In genomic region chr4:169080970-169081369, GRCh38 we compare ENCODE assay signal across 9 cellular contexts.
DNase-seq lines count a peak whose midpoint lies in the region; ATAC-seq and TF ChIP-seq lines count a peak whose summit lies in the region.
"Had no signal": no experiment of that assay in that cellular context is flagged by ENCODE, and none has a peak within 500 bp of the region (broad histone marks: within the 10 kb centered on the region; RNA-seq: fewer than 3 reads in every experiment).

No MANE protein-coding gene starts in this region.

- POLR2A ChIA-PET in OCI-LY7 (lab: Charles Lee), result no interaction called here

- H3K4me3 ChIP-seq in OCI-LY7 (ENCODE audit: low read depth, low read length, poor library complexity, severe bottlenecking), result no peak overlapping the region
- no peak overlapping the region for H3K4me3 ChIP-seq in Karpas-422 (ENCODE audit: low read length)
- H3K4me3 ChIP-seq: K562 had no signal

- no peak overlapping the region for H3K4me3 Mint-ChIP-seq in stimulated activated memory B cell treated with anti-CD40 and anti-IgM and Interleukin-4, amounts not matched to agents 10 μg/mL and 1 μg/mL and 100 μg/mL, for 72 hours
- H3K4me3 Mint-ChIP-seq in activated naive CD8-positive, alpha-beta T cell treated with anti-CD3 and anti-CD28 coated beads for 36 hours, result no peak overlapping the region

- no peaks in the 10 kb centered on the region for H3K27me3 ChIP-seq in Karpas-422 (ENCODE audit: low read length)

- BruUV-seq in OCI-LY7 (replicated peaks; lab: Mats Ljungman, UMichigan), result no TSS peak

- H3K79me2 ChIP-seq in OCI-LY7 (ENCODE audit: insufficient read depth, low read depth, low read length) (no peaks in the 10 kb centered on the region), Karpas-422 (ENCODE audit: low read length) (no peaks in the 10 kb centered on the region)

- CTCF ChIA-PET in OCI-LY7 (lab: Charles Lee; ENCODE audit: unreplicated experiment), result no interaction called here

- no peak for TF ChIP-seq CTCF in OCI-LY7 (conservative IDR thresholded peaks at IDR 0.05; ENCODE audit: low read length)

- no peaks in the 10 kb centered on the region for H3K36me3 Mint-ChIP-seq in stimulated activated memory B cell treated with anti-CD40 and anti-IgM and Interleukin-4, amounts not matched to agents 10 μg/mL and 1 μg/mL and 100 μg/mL, for 72 hours
- H3K36me3 Mint-ChIP-seq in activated naive CD8-positive, alpha-beta T cell treated with anti-CD3 and anti-CD28 coated beads for 36 hours, result no peaks in the 10 kb centered on the region

- H3K9me2 ChIP-seq in OCI-LY7 (ENCODE audit: insufficient read depth, low read length) (no peaks in the 10 kb centered on the region), Karpas-422 (replicated peaks; ENCODE audit: insufficient read depth, low read length) (no peaks in the 10 kb centered on the region)

- intact Hi-C loops in OCI-LY7 (cut with micrococcal nuclease; ENCODE audit: unreplicated experiment), result no loop called here
- intact Hi-C loops in Right ventricle myocardium superior (cut with DNase I), result no loop called here

- peaks cover 22% of the 10 kb centered on the region for H3K4me1 Mint-ChIP-seq in stimulated activated memory B cell treated with anti-CD40 and anti-IgM and Interleukin-4, amounts not matched to agents 10 μg/mL and 1 μg/mL and 100 μg/mL, for 72 hours
- H3K4me1 Mint-ChIP-seq in activated naive CD8-positive, alpha-beta T cell treated with anti-CD3 and anti-CD28 coated beads for 36 hours, result peaks cover 14% of the 10 kb centered on the region

- H3K36me3 ChIP-seq in OCI-LY7 (ENCODE audit: insufficient read depth, low read length) (no peaks in the 10 kb centered on the region), Karpas-422 (ENCODE audit: insufficient read depth, low read length) (no peaks in the 10 kb centered on the region)

- H3K4me1 ChIP-seq in OCI-LY7 (ENCODE audit: insufficient read depth, low read length, poor library complexity, severe bottlenecking) (no peaks in the 10 kb centered on the region), Karpas-422 (ENCODE audit: low read length) (no peaks in the 10 kb centered on the region)

- no peaks in the 10 kb centered on the region for H3K27me3 Mint-ChIP-seq in stimulated activated memory B cell treated with anti-CD40 and anti-IgM and Interleukin-4, amounts not matched to agents 10 μg/mL and 1 μg/mL and 100 μg/mL, for 72 hours
- peaks cover 11% of the 10 kb centered on the region for H3K27me3 Mint-ChIP-seq in activated naive CD8-positive, alpha-beta T cell treated with anti-CD3 and anti-CD28 coated beads for 36 hours

- no peak overlapping the region for H3K4me2 ChIP-seq in OCI-LY7 (ENCODE audit: low read length)
- no peak overlapping the region for H3K4me2 ChIP-seq in Karpas-422 (ENCODE audit: low read depth, low read length, poor library complexity, severe bottlenecking)

- H3K9me3 ChIP-seq in OCI-LY7 (ENCODE audit: low read length) (no peaks in the 10 kb centered on the region), Karpas-422 (ENCODE audit: low read length) (no peaks in the 10 kb centered on the region)

- H2AFZ ChIP-seq in OCI-LY7 (ENCODE audit: low read length) (no peak overlapping the region), Karpas-422 (ENCODE audit: low read length) (no peak overlapping the region)

- H4K20me1 ChIP-seq in OCI-LY7 (ENCODE audit: insufficient read depth, low read length) (no peaks in the 10 kb centered on the region), Karpas-422 (ENCODE audit: insufficient read depth, low read depth, low read length) (no peaks in the 10 kb centered on the region)

- ATAC-seq in GM19395 (IDR thresholded peaks at IDR 0.05; ENCODE audit: unreplicated experiment), result peak; percentile 3
- peak; percentile 85 for ATAC-seq in Right ventricle myocardium superior (ENCODE audit: poor library complexity)
- no peak for ATAC-seq in stimulated activated memory B cell treated with anti-CD40 and anti-IgM and Interleukin-4, amounts not matched to agents 10 μg/mL and 1 μg/mL and 100 μg/mL, for 72 hours

- H3K27ac Mint-ChIP-seq in stimulated activated memory B cell treated with anti-CD40 and anti-IgM and Interleukin-4, amounts not matched to agents 10 μg/mL and 1 μg/mL and 100 μg/mL, for 72 hours, result peak overlapping the region; percentile 54
- H3K27ac Mint-ChIP-seq in activated naive CD8-positive, alpha-beta T cell treated with anti-CD3 and anti-CD28 coated beads for 36 hours, result no peak overlapping the region

- H3K9me3 Mint-ChIP-seq in stimulated activated memory B cell treated with anti-CD40 and anti-IgM and Interleukin-4, amounts not matched to agents 10 μg/mL and 1 μg/mL and 100 μg/mL, for 72 hours, result no peaks in the 10 kb centered on the region
- H3K9me3 Mint-ChIP-seq in activated naive CD8-positive, alpha-beta T cell treated with anti-CD3 and anti-CD28 coated beads for 36 hours, result no peaks in the 10 kb centered on the region

- peak; percentile 1 for DNase-seq in OCI-LY7 (ENCODE audit: low spot score)
- no peak for DNase-seq in Right ventricle myocardium superior
- no peak for DNase-seq in GF-D8 (lab: John Stamatoyannopoulos, UW)
- no peak for DNase-seq in epidermal melanocyte (ENCODE audit: insufficient read length, low spot score)
- DNase-seq in Karpas-422, result no peak
- DNase-seq in activated naive CD8-positive, alpha-beta T cell treated with anti-CD3 and anti-CD28 coated beads for 36 hours, result no peak

- H3K27ac ChIP-seq in OCI-LY7 (ENCODE audit: low read depth, low read length, poor library complexity, severe bottlenecking), result no peak overlapping the region
- H3K27ac ChIP-seq in Karpas-422 (ENCODE audit: low read length), result no peak overlapping the region

- H3K9ac ChIP-seq in Karpas-422 (ENCODE audit: low read length), result no peak overlapping the region
